Comparison of ENCODE assay signal across 7 cellular contexts in genomic region chr11:65501530-65502273, GRCh38. TPM values are rescaled to one million over a fixed set of nuclear protein-coding genes. Genes with fewer than 3 reads are reported as not detected.
DNase-seq lines count a peak whose midpoint lies in the region; ATAC-seq, FAIRE-seq and TF ChIP-seq lines count a peak whose summit lies in the region.

No MANE protein-coding gene starts in this region.

- peak; percentile 63 for DNase-seq in HCEC 1CT
- DNase-seq in Peyer's patch = peak in 1 of 3 donors; percentile 41
- DNase-seq in foreskin keratinocyte = peak in 1 of 2 donors; percentile 48
- DNase-seq in small intestine = peak; percentile 50
- DNase-seq in T-cell = no peak
- no peak for DNase-seq in urothelium cell line (ENCODE audit: low spot score)

- H3K9me3 ChIP-seq in Peyer's patch = no peaks in the 10 kb centered on the region
- H3K9me3 ChIP-seq in small intestine (ENCODE audit: control insufficient read depth, low read depth) = no peaks in the 10 kb centered on the region

- POLR2A ChIA-PET in T-cell (lab: Charles Lee) = interaction anchor here (0.6 to 7.8 kb wide), 15 partner anchors 9 to 1230 kb away, joined by 3 to 306 read pairs (median 3); partner anchors contain the start of genes NEAT1 (in 1 of the 2) and SF1 (in 1 of the 2)

- CTCF ChIA-PET in T-cell (lab: Charles Lee) = interaction anchor here (0.5 to 5.3 kb wide), 7 partner anchors 68 to 1476 kb away, joined by 3 to 29 read pairs (median 4); partner anchors contain the start of gene TIGD3 (in 1 of the 2)

- H3K9me3 Mint-ChIP-seq in T-cell = no peaks in the 10 kb centered on the region

- peaks cover 32% of the 10 kb centered on the region for H3K36me3 Mint-ChIP-seq in T-cell

- FAIRE-seq in small intestine (lab: Jason Lieb, UNC) = no peak
- no peak for FAIRE-seq in urothelium cell line (lab: Jason Lieb, UNC)

- H3K27ac ChIP-seq in Peyer's patch (peak overlapping the region; percentile 94 to 99 (median 98)), foreskin keratinocyte (peak overlapping the region; percentile 97), small intestine (ENCODE audit: low read depth in 1 of 2, low read length in 1 of 2) (peak overlapping the region; percentile 96 to 99)

- H3K27me3 Mint-ChIP-seq in T-cell = no peaks in the 10 kb centered on the region

- peaks cover 30 to 56% (median 39%) of the 10 kb centered on the region in 3 donors for H3K4me1 Mint-ChIP-seq in T-cell

- WGBS in small intestine, 3 donors = 0 to 1% (median 0%) methylated on average over 3 of the region's 3 CpGs

- ATAC-seq in foreskin keratinocyte (no peak), HG03139 (IDR thresholded peaks at IDR 0.05; ENCODE audit: unreplicated experiment) (no peak), T-cell (replicated peaks in 1 of 4) (no peak)

- peaks cover 0 to 59% (median 0%) of the 10 kb centered on the region in 3 donors for H3K36me3 ChIP-seq in Peyer's patch
- peaks cover 27 to 30% of the 10 kb centered on the region in 2 donors for H3K36me3 ChIP-seq in small intestine (ENCODE audit: control insufficient read depth in 2 of 2, insufficient read depth in 2 of 2, low read length in 2 of 2)

- H3K27ac Mint-ChIP-seq in T-cell = no peak overlapping the region

- H3K4me3 Mint-ChIP-seq in T-cell = no peak overlapping the region

- H3K4me3 ChIP-seq in Peyer's patch (peak overlapping the region; percentile 67 to 84 (median 80)), small intestine (ENCODE audit: low read depth in 1 of 2, low read length in 2 of 2) (peak overlapping the region; percentile 61 to 73)

- TF ChIP-seq CTCF in Peyer's patch (IDR thresholded peaks at IDR 0.05) (no peak), foreskin keratinocyte (conservative IDR thresholded peaks at IDR 0.05) (no peak)

- H3K27me3 ChIP-seq in Peyer's patch (no peaks in the 10 kb centered on the region), foreskin keratinocyte (no peaks in the 10 kb centered on the region), small intestine (ENCODE audit: control insufficient read depth in 2 of 2, insufficient read depth in 2 of 2, low read length in 2 of 2) (no peaks in the 10 kb centered on the region)

- peaks cover 3 to 30% (median 22%) of the 10 kb centered on the region in 4 donors for H3K4me1 ChIP-seq in Peyer's patch
- peaks cover 11% of the 10 kb centered on the region for H3K4me1 ChIP-seq in foreskin keratinocyte
- H3K4me1 ChIP-seq in small intestine (ENCODE audit: control insufficient read depth in 2 of 2, insufficient read depth in 1 of 2, low read depth in 1 of 2, low read length in 1 of 2) = peaks cover under 1 to 4% of the 10 kb centered on the region in 2 donors

- peak in 1 of 2 donors; percentile 24 for TF ChIP-seq POLR2A in Peyer's patch (IDR thresholded peaks at IDR 0.05)

RNA-seq across cellular contexts. Expression of gene MALAT1, which starts 2.9 kb away (rescaled TPM):
- total RNA-seq in Peyer's patch = over 10,000 TPM; 10,683 to 28,425 (median 19,356) TPM
- 1,538 and 2,710 TPM in 2 replicates for total RNA-seq in foreskin keratinocyte
- 10.1 and 11.9 TPM in 2 replicates for polyA plus RNA-seq in foreskin keratinocyte
- 100 to 1,000 TPM; 155 to 454 (median 159) TPM for polyA plus RNA-seq in small intestine
- total RNA-seq in T-cell = over 10,000 TPM; 21,382 to 33,585 (median 22,045) TPM

RNA-seq across cellular contexts. Expression of gene SCYL1, which starts 23.2 kb away (rescaled TPM):
- total RNA-seq in Peyer's patch (10 to 100 TPM; 73.4 to 88.1 (median 79.0) TPM), foreskin keratinocyte (62.2 and 66.1 TPM in 2 replicates), T-cell (10 to 100 TPM; 66.4 to 96.8 (median 76.8) TPM)
- polyA plus RNA-seq in foreskin keratinocyte (62.0 and 62.8 TPM in 2 replicates), small intestine (10 to 100 TPM; 46.7 to 76.9 (median 74.3) TPM)

RNA-seq across cellular contexts. Expression of gene LTBP3, which starts 56.5 kb away (rescaled TPM):
- total RNA-seq in Peyer's patch (100 to 1,000 TPM in 1 of 4 donors, 10 to 100 TPM in 3; 42.0 to 150 (median 88.3) TPM), foreskin keratinocyte (11.5 and 15.1 TPM in 2 replicates), T-cell (100 to 1,000 TPM; 200 to 364 (median 284) TPM)
- polyA plus RNA-seq in foreskin keratinocyte (14.8 and 19.3 TPM in 2 replicates), small intestine (10 to 100 TPM in 2 of 3 donors, 1 to 10 TPM in 1; 6.5 to 25.6 (median 17.0) TPM)

Comparison
In these comparisons a context has a peak if more than half of its experiments do, and no peak if none do; other contexts are left out.
1. DNase-seq: peak in HCEC 1CT (single experiment) and small intestine (single experiment); none in T-cell (0 of 34) and urothelium cell line (single experiment).
2. Peak in every context shown above with its lines, with median percentiles within 50 percentile points of each other: H3K27ac ChIP-seq.